In the genomic region with DNA sequence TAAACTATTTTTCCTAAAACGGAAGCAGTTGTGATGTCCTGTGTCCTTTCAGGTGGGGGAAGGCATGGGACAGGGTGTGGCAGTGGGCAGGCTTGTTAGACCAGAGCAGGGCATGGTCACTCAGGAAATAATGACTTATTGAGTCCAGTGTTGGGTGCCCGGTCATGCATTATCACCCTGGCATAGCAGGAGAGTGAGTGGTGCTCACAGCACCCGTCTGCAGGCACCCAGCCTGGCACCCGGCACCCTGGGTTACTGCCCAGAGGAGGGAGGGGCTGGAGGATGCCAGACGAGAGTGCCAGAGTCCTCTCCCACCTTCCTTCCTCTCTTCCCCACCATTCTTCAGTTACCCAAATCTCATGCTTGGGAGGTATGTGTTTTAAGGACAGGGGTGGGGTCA, we compare ENCODE assay signal across 15 cellular contexts. TPM values are rescaled to one million over a fixed set of nuclear protein-coding genes. Genes with fewer than 3 reads are reported as not detected.
DNase-seq lines count a peak whose midpoint lies in the region; ATAC-seq and TF ChIP-seq lines count a peak whose summit lies in the region.
"Had no signal": no experiment of that assay in that cellular context is flagged by ENCODE, and none has a peak within 500 bp of the region (broad histone marks: within the 10 kb centered on the region; RNA-seq: fewer than 3 reads in every experiment).

No MANE protein-coding gene starts in this region.

- no peak overlapping the region for H3K4me3 ChIP-seq in MG63
- no peak overlapping the region for H3K4me3 ChIP-seq in lower lobe of right lung
- peak overlapping the region in 1 of 2 donors; percentile 52 for H3K4me3 ChIP-seq in stomach smooth muscle (ENCODE audit: low read length in 2 of 2)
- no peak overlapping the region for H3K4me3 ChIP-seq in brain microvascular endothelial cell (ENCODE audit: low read depth, low read length)

- H3K36me3 Mint-ChIP-seq in dendritic cell treated with granulocyte-macrophage colony-stimulating factor and Interleukin-4, amounts not matched to agents 40 ng/mL and 50 ng/mL, for 4 days (ENCODE audit: low read depth) = peaks cover 61% of the 10 kb centered on the region

- no peaks in the 10 kb centered on the region for H3K9me3 ChIP-seq in MG63
- no peaks in the 10 kb centered on the region for H3K9me3 ChIP-seq in lower lobe of right lung
- no peaks in the 10 kb centered on the region for H3K9me3 ChIP-seq in stomach smooth muscle (ENCODE audit: control insufficient read depth in 2 of 2, low read length in 2 of 2)
- H3K9me3 ChIP-seq: Caco-2 had no signal

- intact Hi-C loops in dendritic cell treated with granulocyte-macrophage colony-stimulating factor and Interleukin-4, amounts not matched to agents 40 ng/mL and 50 ng/mL, for 4 days (cut with micrococcal nuclease) = no loop called here
- intact Hi-C loops in lower lobe of right lung (cut with DNase I) = no loop called here

- no peaks in the 10 kb centered on the region for H3K27me3 ChIP-seq in MG63
- no peaks in the 10 kb centered on the region for H3K27me3 ChIP-seq in lower lobe of right lung (ENCODE audit: low read depth)
- H3K27me3 ChIP-seq in stomach smooth muscle (ENCODE audit: control insufficient read depth in 1 of 2, insufficient read depth in 2 of 2, low read length in 2 of 2) = no peaks in the 10 kb centered on the region
- H3K27me3 ChIP-seq in brain microvascular endothelial cell (replicated peaks) = no peaks in the 10 kb centered on the region

- TF ChIP-seq CTCF in lower lobe of right lung (IDR thresholded peaks at IDR 0.05) (no peak), GM10248 (IDR thresholded peaks at IDR 0.05; ENCODE audit: control extremely low read depth, extremely low read depth, low read depth, missing control alignments) (no peak), brain microvascular endothelial cell (IDR thresholded peaks at IDR 0.05; ENCODE audit: low read depth, low read length, missing control alignments) (no peak)

- H3K4me1 ChIP-seq in lower lobe of right lung (peaks cover 47% of the 10 kb centered on the region), stomach smooth muscle (ENCODE audit: control insufficient read depth, insufficient read depth, low read length) (peaks cover 44% of the 10 kb centered on the region)

- H3K27ac ChIP-seq in lower lobe of right lung = peak overlapping the region; percentile 85
- peak overlapping the region; percentile 73 for H3K27ac ChIP-seq in stomach smooth muscle (ENCODE audit: low read length)
- H3K27ac ChIP-seq in brain microvascular endothelial cell = no peak overlapping the region

- no peak overlapping the region for H3K4me3 Mint-ChIP-seq in dendritic cell treated with granulocyte-macrophage colony-stimulating factor and Interleukin-4, amounts not matched to agents 40 ng/mL and 50 ng/mL, for 4 days
- H3K4me3 Mint-ChIP-seq: activated CD4-positive, alpha-beta T cell treated with anti-CD3 and anti-CD28 coated beads, Interleukin-2, amount 10 ng/mL, durations not matched to agents 7 days and 5 days; activated naive CD8-positive, alpha-beta T cell treated with anti-CD3 and anti-CD28 coated beads, Interleukin-2, amount 50 U/mL, for 24 hours had no signal

- CTCF ChIA-PET in GM10248 (lab: Yijun Ruan, JAX) = no interaction called here

- H3K9me3 Mint-ChIP-seq in dendritic cell treated with granulocyte-macrophage colony-stimulating factor and Interleukin-4, amounts not matched to agents 40 ng/mL and 50 ng/mL, for 4 days = no peaks in the 10 kb centered on the region
- H3K9me3 Mint-ChIP-seq: activated CD4-positive, alpha-beta T cell treated with anti-CD3 and anti-CD28 coated beads, Interleukin-2, amount 10 ng/mL, durations not matched to agents 7 days and 5 days; activated naive CD8-positive, alpha-beta T cell treated with anti-CD3 and anti-CD28 coated beads, Interleukin-2, amount 50 U/mL, for 24 hours had no signal

- in situ Hi-C loops in brain microvascular endothelial cell (cut with HindIII; ENCODE audit: low pct_ligation_motif_present, low sequenced_read_pairs) = no loop called here

- POLR2A ChIA-PET in GM10248 (lab: Yijun Ruan, JAX) = no interaction called here

- H3K27ac Mint-ChIP-seq in dendritic cell treated with granulocyte-macrophage colony-stimulating factor and Interleukin-4, amounts not matched to agents 40 ng/mL and 50 ng/mL, for 4 days = peak overlapping the region; percentile 86
- H3K27ac Mint-ChIP-seq: activated CD4-positive, alpha-beta T cell treated with anti-CD3 and anti-CD28 coated beads, Interleukin-2, amount 10 ng/mL, durations not matched to agents 7 days and 5 days; activated naive CD8-positive, alpha-beta T cell treated with anti-CD3 and anti-CD28 coated beads, Interleukin-2, amount 50 U/mL, for 24 hours had no signal

- H3K36me3 ChIP-seq in MG63 = peaks cover 43% of the 10 kb centered on the region
- H3K36me3 ChIP-seq in lower lobe of right lung = peaks cover 14% of the 10 kb centered on the region
- peaks cover 2 to 6% of the 10 kb centered on the region in 2 donors for H3K36me3 ChIP-seq in stomach smooth muscle (ENCODE audit: control insufficient read depth in 2 of 2, insufficient read depth in 2 of 2, low read length in 2 of 2)
- peaks cover 3% of the 10 kb centered on the region for H3K36me3 ChIP-seq in brain microvascular endothelial cell (replicated peaks)

- peaks cover 49% of the 10 kb centered on the region for H3K4me1 Mint-ChIP-seq in dendritic cell treated with granulocyte-macrophage colony-stimulating factor and Interleukin-4, amounts not matched to agents 40 ng/mL and 50 ng/mL, for 4 days (ENCODE audit: low read depth)

- H3K9ac ChIP-seq in stomach smooth muscle (ENCODE audit: low read length in 2 of 2) = peak overlapping the region in 1 of 2 donors; percentile 0

- no peaks in the 10 kb centered on the region for H3K27me3 Mint-ChIP-seq in dendritic cell treated with granulocyte-macrophage colony-stimulating factor and Interleukin-4, amounts not matched to agents 40 ng/mL and 50 ng/mL, for 4 days

- DNase-seq in MG63 = peak; percentile 93
- peak; percentile 39 for DNase-seq in lower lobe of right lung
- DNase-seq in GM10248 (ENCODE audit: extremely low spot score) = no peak
- no peak for DNase-seq in brain microvascular endothelial cell
- no peak for DNase-seq in GF-D8 (lab: John Stamatoyannopoulos, UW)
- DNase-seq in NCI-H2081 treated with DMSO at 0.1 percent for 48 hours (lab: John Stamatoyannopoulos, UW) = no peak
- DNase-seq: activated CD4-positive, alpha-beta T cell treated with anti-CD3 and anti-CD28 coated beads, Interleukin-2, amount 10 ng/mL, durations not matched to agents 7 days and 5 days; activated naive CD8-positive, alpha-beta T cell treated with anti-CD3 and anti-CD28 coated beads, Interleukin-2, amount 50 U/mL, for 24 hours; activated T-cell treated with anti-CD3 and anti-CD28 coated beads, Interleukin-2, amount 50 U/mL, for 48 hours; Caco-2; dermis blood vessel endothelial cell; MM.1S; stimulated activated CD4-positive, alpha-beta T cell treated with anti-CD3 and anti-CD28 coated beads, Interleukin-2, amount 100 ng/mL, for 48 hours had no signal

- ATAC-seq in lower lobe of right lung = no peak
- ATAC-seq: activated naive CD8-positive, alpha-beta T cell treated with anti-CD3 and anti-CD28 coated beads, Interleukin-2, amount 50 U/mL, for 24 hours had no signal

RNA-seq across cellular contexts. Expression of gene ST3GAL4, which starts 59.1 kb away (rescaled TPM):
- total RNA-seq in MG63 (2014; rRNA removed; shearing (Covaris generic); ENCODE audit: low replicate concordance) = 44.1 and 57.9 TPM in 2 replicates
- 26.2 TPM for total RNA-seq in lower lobe of right lung

Comparison
In these comparisons a context has a peak if more than half of its experiments do, and no peak if none do; other contexts are left out.
1. DNase-seq: peak in MG63 (single experiment) and lower lobe of right lung (single experiment); none in GM10248 (single experiment), brain microvascular endothelial cell (single experiment), GF-D8 (single experiment) and NCI-H2081 treated with DMSO at 0.1 percent for 48 hours (single experiment).